In the genomic region with DNA sequence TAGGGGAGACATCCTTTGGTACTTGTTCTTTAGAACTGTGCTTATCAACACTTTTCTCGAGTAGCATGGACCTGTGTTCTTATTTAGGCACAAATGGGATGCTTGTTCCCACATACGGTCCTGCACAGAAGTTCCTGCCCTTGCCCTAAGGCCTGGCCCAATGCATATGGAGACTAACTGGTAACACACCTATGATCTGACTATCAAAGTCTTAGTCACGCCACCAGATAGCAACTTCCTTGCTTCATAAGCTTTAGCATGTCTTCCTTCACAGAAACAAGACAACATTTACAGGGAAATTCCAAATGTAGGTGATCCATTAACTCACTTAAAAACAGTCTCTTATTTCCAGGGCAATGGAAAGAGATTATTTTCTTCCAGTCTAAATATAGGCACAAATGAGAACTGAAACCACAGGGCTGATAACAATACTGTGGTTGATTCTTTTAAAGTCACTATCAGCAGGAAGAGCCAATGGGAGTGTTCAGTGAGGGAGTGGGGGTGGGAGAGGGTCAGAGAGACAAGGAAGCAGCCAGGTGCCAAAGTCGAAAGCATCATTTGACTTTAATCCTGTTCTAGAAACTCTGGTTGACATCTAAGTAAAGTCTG, we compare ENCODE assay signal across 14 cellular contexts.
DNase-seq lines count a peak whose midpoint lies in the region; ATAC-seq, FAIRE-seq and TF ChIP-seq lines count a peak whose summit lies in the region.
"Had no signal": no experiment of that assay in that cellular context is flagged by ENCODE, and none has a peak within 500 bp of the region (broad histone marks: within the 10 kb centered on the region; RNA-seq: fewer than 3 reads in every experiment).

No MANE protein-coding gene starts in this region.

- H3K4me1 Mint-ChIP-seq in activated T-cell treated with anti-CD3 and anti-CD28 coated beads, Interleukin-2, amount 50 U/mL, for 4 hours (ENCODE audit: low read depth) = peaks cover 15% of the 10 kb centered on the region
- peaks cover 10% of the 10 kb centered on the region for H3K4me1 Mint-ChIP-seq in activated T-cell treated with anti-CD3 and anti-CD28 coated beads, Interleukin-2, amount 50 U/mL, for 72 hours (ENCODE audit: low read depth)
- no peaks in the 10 kb centered on the region for H3K4me1 Mint-ChIP-seq in stimulated activated effector memory CD8-positive, alpha-beta T cell treated with anti-CD3 and anti-CD28 coated beads, Interleukin-12 subunit alpha, Interleukin-12 subunit beta, amount 100 ng/mL, for 72 hours
- H3K4me1 Mint-ChIP-seq: immature natural killer cell had no signal

- no peak overlapping the region for H3K4me3 Mint-ChIP-seq in activated T-cell treated with anti-CD3 and anti-CD28 coated beads, Interleukin-2, amount 50 U/mL, for 4 hours
- no peak overlapping the region for H3K4me3 Mint-ChIP-seq in activated T-cell treated with anti-CD3 and anti-CD28 coated beads, Interleukin-2, amount 50 U/mL, for 72 hours
- H3K4me3 Mint-ChIP-seq in stimulated activated effector memory CD8-positive, alpha-beta T cell treated with anti-CD3 and anti-CD28 coated beads, Interleukin-12 subunit alpha, Interleukin-12 subunit beta, amount 100 ng/mL, for 72 hours = no peak overlapping the region
- H3K4me3 Mint-ChIP-seq: H9, immature natural killer cell had no signal

- H3K4me1 ChIP-seq in pancreas = peaks cover 0 to 4% (median 0%) of the 10 kb centered on the region in 3 donors
- H3K4me1 ChIP-seq: foreskin keratinocyte had no signal

- WGBS in pancreas, 2 donors = 80 to 84% methylated on average over 4 of the region's 4 CpGs

- no peaks in the 10 kb centered on the region for H3K36me3 Mint-ChIP-seq in activated T-cell treated with anti-CD3 and anti-CD28 coated beads, Interleukin-2, amount 50 U/mL, for 4 hours (ENCODE audit: insufficient read depth)
- no peaks in the 10 kb centered on the region for H3K36me3 Mint-ChIP-seq in activated T-cell treated with anti-CD3 and anti-CD28 coated beads, Interleukin-2, amount 50 U/mL, for 72 hours (ENCODE audit: insufficient read depth in 2 of 2)
- no peaks in the 10 kb centered on the region for H3K36me3 Mint-ChIP-seq in stimulated activated effector memory CD8-positive, alpha-beta T cell treated with anti-CD3 and anti-CD28 coated beads, Interleukin-12 subunit alpha, Interleukin-12 subunit beta, amount 100 ng/mL, for 72 hours
- H3K36me3 Mint-ChIP-seq: immature natural killer cell had no signal

- H3K27ac ChIP-seq in pancreas = peak overlapping the region in 2 of 4 donors; percentile 41 to 42
- H3K27ac ChIP-seq: foreskin keratinocyte had no signal

- H3K36me3 ChIP-seq in pancreas = no peaks in the 10 kb centered on the region

- TF ChIP-seq CTCF in pancreas (IDR thresholded peaks at IDR 0.05) = no peak

- H3K4me3 ChIP-seq in pancreas = no peak overlapping the region

- peak; percentile 66 to 75 for ATAC-seq in activated T-cell treated with anti-CD3 and anti-CD28 coated beads, Interleukin-2, amount 50 U/mL, for 4 hours
- ATAC-seq in activated T-cell treated with anti-CD3 and anti-CD28 coated beads, Interleukin-2, amount 50 U/mL, for 72 hours (replicated peaks in 1 of 2) = no peak
- ATAC-seq in pancreas (peak in 3 of 4 donors; percentile 43 to 88 (median 53)), GM19467 (IDR thresholded peaks at IDR 0.05; ENCODE audit: unreplicated experiment) (no peak)
- ATAC-seq in stimulated activated effector memory CD8-positive, alpha-beta T cell treated with anti-CD3 and anti-CD28 coated beads, Interleukin-12 subunit alpha, Interleukin-12 subunit beta, amount 100 ng/mL, for 72 hours = no peak
- ATAC-seq: foreskin keratinocyte had no signal

- H3K9me3 ChIP-seq in pancreas = no peaks in the 10 kb centered on the region

- no peaks in the 10 kb centered on the region for H3K27me3 Mint-ChIP-seq in activated T-cell treated with anti-CD3 and anti-CD28 coated beads, Interleukin-2, amount 50 U/mL, for 4 hours (ENCODE audit: low read depth)
- no peaks in the 10 kb centered on the region for H3K27me3 Mint-ChIP-seq in activated T-cell treated with anti-CD3 and anti-CD28 coated beads, Interleukin-2, amount 50 U/mL, for 72 hours (ENCODE audit: low read depth)

- no peak for DNase-seq in activated T-cell treated with anti-CD3 and anti-CD28 coated beads, Interleukin-2, amount 50 U/mL, for 4 hours
- DNase-seq in activated T-cell treated with anti-CD3 and anti-CD28 coated beads, Interleukin-2, amount 50 U/mL, for 72 hours = no peak
- peak; percentile 74 for DNase-seq in MV-4-11 (lab: John Stamatoyannopoulos, UW)
- DNase-seq in amniotic epithelial cell (ENCODE audit: low read depth) = peak; percentile 77
- no peak for DNase-seq in pancreas
- DNase-seq in NK-92 treated with Interleukin-12 subunit alpha and Interleukin-12 subunit beta, amount 100 ng/mL, for 24 hours (lab: John Stamatoyannopoulos, UW) = no peak
- DNase-seq in stimulated activated effector memory CD8-positive, alpha-beta T cell treated with anti-CD3 and anti-CD28 coated beads, Interleukin-12 subunit alpha, Interleukin-12 subunit beta, amount 100 ng/mL, for 72 hours (ENCODE audit: low spot score in 2 of 2) = no peak
- DNase-seq: activated CD8-positive, alpha-beta memory T cell treated with anti-CD3 and anti-CD28 coated beads, Interleukin-2, amount 50 U/mL, for 48 hours; DMS79 treated with DMSO at 0.1 percent for 48 hours; foreskin keratinocyte; H9; immature natural killer cell; stimulated activated CD4-positive, alpha-beta T cell treated with anti-CD3 and anti-CD28 coated beads, Interleukin-2, amount 100 ng/mL, for 24 hours had no signal

- FAIRE-seq in pancreas (lab: Jason Lieb, UNC) = no peak

- no peaks in the 10 kb centered on the region for H3K9me3 Mint-ChIP-seq in activated T-cell treated with anti-CD3 and anti-CD28 coated beads, Interleukin-2, amount 50 U/mL, for 4 hours
- peaks cover 3 to 4% of the 10 kb centered on the region in 2 donors for H3K9me3 Mint-ChIP-seq in activated T-cell treated with anti-CD3 and anti-CD28 coated beads, Interleukin-2, amount 50 U/mL, for 72 hours
- H3K9me3 Mint-ChIP-seq in stimulated activated effector memory CD8-positive, alpha-beta T cell treated with anti-CD3 and anti-CD28 coated beads, Interleukin-12 subunit alpha, Interleukin-12 subunit beta, amount 100 ng/mL, for 72 hours = no peaks in the 10 kb centered on the region
- H3K9me3 Mint-ChIP-seq: H9 had no signal

- H3K27me3 ChIP-seq in pancreas = no peaks in the 10 kb centered on the region
- H3K27me3 ChIP-seq: foreskin keratinocyte had no signal

- H3K27ac Mint-ChIP-seq in activated T-cell treated with anti-CD3 and anti-CD28 coated beads, Interleukin-2, amount 50 U/mL, for 72 hours = no peak overlapping the region
- H3K27ac Mint-ChIP-seq in stimulated activated effector memory CD8-positive, alpha-beta T cell treated with anti-CD3 and anti-CD28 coated beads, Interleukin-12 subunit alpha, Interleukin-12 subunit beta, amount 100 ng/mL, for 72 hours = no peak overlapping the region
- H3K27ac Mint-ChIP-seq: H9, immature natural killer cell had no signal

- intact Hi-C loops in pancreas (cut with DNase I) = no loop called here

Comparison
In these comparisons a context has a peak if more than half of its experiments do, and no peak if none do; other contexts are left out.
1. ATAC-seq: peak in activated T-cell treated with anti-CD3 and anti-CD28 coated beads, Interleukin-2, amount 50 U/mL, for 4 hours (2 of 2) and pancreas (3 of 4); none in activated T-cell treated with anti-CD3 and anti-CD28 coated beads, Interleukin-2, amount 50 U/mL, for 72 hours (0 of 2), GM19467 (single experiment) and stimulated activated effector memory CD8-positive, alpha-beta T cell treated with anti-CD3 and anti-CD28 coated beads, Interleukin-12 subunit alpha, Interleukin-12 subunit beta, amount 100 ng/mL, for 72 hours (single experiment).
2. DNase-seq: peak in MV-4-11 (single experiment) and amniotic epithelial cell (single experiment); none in activated T-cell treated with anti-CD3 and anti-CD28 coated beads, Interleukin-2, amount 50 U/mL, for 4 hours (single experiment), activated T-cell treated with anti-CD3 and anti-CD28 coated beads, Interleukin-2, amount 50 U/mL, for 72 hours (0 of 2), pancreas (0 of 6), NK-92 treated with Interleukin-12 subunit alpha and Interleukin-12 subunit beta, amount 100 ng/mL, for 24 hours (single experiment) and stimulated activated effector memory CD8-positive, alpha-beta T cell treated with anti-CD3 and anti-CD28 coated beads, Interleukin-12 subunit alpha, Interleukin-12 subunit beta, amount 100 ng/mL, for 72 hours (0 of 2).